Comparison of ENCODE assay signal across 9 cellular contexts in the genomic region with DNA sequence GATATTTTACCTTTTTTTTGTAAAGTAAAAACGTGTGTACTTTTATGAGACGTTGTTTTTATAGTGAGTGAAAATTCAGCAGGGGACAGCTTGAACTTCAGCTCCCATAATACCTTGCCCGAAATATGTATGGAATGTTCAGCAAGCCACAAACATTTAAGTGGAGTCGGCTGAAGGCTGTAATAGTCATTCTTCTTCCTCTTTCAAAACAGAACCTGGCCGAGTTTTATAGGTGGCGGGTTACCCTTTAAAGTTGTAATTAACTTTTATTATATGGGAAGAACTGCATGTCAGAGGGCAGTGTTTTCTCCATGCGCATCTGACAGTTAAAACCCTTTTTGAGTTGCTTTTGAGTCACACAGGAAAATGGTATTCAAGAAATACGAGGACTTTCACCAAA. TPM values are rescaled to one million over a fixed set of nuclear protein-coding genes. Genes with fewer than 3 reads are reported as not detected.
DNase-seq lines count a peak whose midpoint lies in the region; ATAC-seq and TF ChIP-seq lines count a peak whose summit lies in the region.
"Had no signal": no experiment of that assay in that cellular context is flagged by ENCODE, and none has a peak within 500 bp of the region (broad histone marks: within the 10 kb centered on the region; RNA-seq: fewer than 3 reads in every experiment).

No MANE protein-coding gene starts in this region.

- ATAC-seq in DND-41 (ENCODE audit: insufficient read depth, low read depth) = no peak

- H3K79me2 ChIP-seq in DND-41 (ENCODE audit: insufficient read depth, low read length) = peaks cover 21% of the 10 kb centered on the region

- H2AFZ ChIP-seq in DND-41 (ENCODE audit: low read depth, low read length) = no peak overlapping the region

- H3K9me3 Mint-ChIP-seq in chondrocyte (ENCODE audit: low read depth) = peaks cover 8% of the 10 kb centered on the region
- H3K9me3 Mint-ChIP-seq in nephron = peaks cover 22% of the 10 kb centered on the region
- H3K9me3 Mint-ChIP-seq: central memory CD8-positive, alpha-beta T cell had no signal

- H3K27me3 ChIP-seq in DND-41 (ENCODE audit: insufficient read depth, low read length, poor library complexity) (no peaks in the 10 kb centered on the region), MG63 (no peaks in the 10 kb centered on the region)

- no peak for DNase-seq in DND-41
- peak; percentile 20 for DNase-seq in MG63
- DNase-seq in chondrocyte (ENCODE audit: low spot score) = no peak
- DNase-seq in DMS79 (lab: John Stamatoyannopoulos, UW) = no peak
- no peak for DNase-seq in epidermal melanocyte (ENCODE audit: insufficient read length, low spot score)
- no peak for DNase-seq in NCI-H128 (lab: John Stamatoyannopoulos, UW; ENCODE audit: unreplicated experiment)
- DNase-seq in caudate nucleus (lab: John Stamatoyannopoulos, UW) = no peak

- peak overlapping the region; percentile 61 for H3K4me3 Mint-ChIP-seq in chondrocyte (ENCODE audit: unreplicated experiment)
- H3K4me3 Mint-ChIP-seq in nephron = peak overlapping the region; percentile 71 to 83 (median 80)
- H3K4me3 Mint-ChIP-seq: central memory CD8-positive, alpha-beta T cell had no signal

- H3K4me1 ChIP-seq in DND-41 (ENCODE audit: insufficient read depth, low read length) = peaks cover 25% of the 10 kb centered on the region

- H3K27ac Mint-ChIP-seq in chondrocyte (ENCODE audit: unreplicated experiment) (peak overlapping the region; percentile 78), nephron (peak overlapping the region; percentile 62 to 78 (median 75))

- no peak overlapping the region for H3K9ac ChIP-seq in DND-41 (ENCODE audit: low read depth, low read length)

- 0 out of 2 replicates have a peak overlapping the region, but pooled peaks have one; percentile 74 for H3K4me2 ChIP-seq in DND-41 (ENCODE audit: insufficient read depth, low read length)

- peaks cover 40% of the 10 kb centered on the region for H3K4me1 Mint-ChIP-seq in chondrocyte (ENCODE audit: low read depth)
- peaks cover 18% of the 10 kb centered on the region for H3K4me1 Mint-ChIP-seq in nephron

- no peaks in the 10 kb centered on the region for H3K36me3 ChIP-seq in DND-41 (ENCODE audit: insufficient read depth, low read length)
- no peaks in the 10 kb centered on the region; the same call in 1 of the 2 replicates for H3K36me3 ChIP-seq in MG63

- no peak overlapping the region for H3K4me3 ChIP-seq in DND-41 (ENCODE audit: low read depth in 1 of 2, low read length in 2 of 2)
- H3K4me3 ChIP-seq in MG63 = peak overlapping the region; percentile 59

- H4K20me1 ChIP-seq in DND-41 (ENCODE audit: insufficient read depth, low read length) = no peaks in the 10 kb centered on the region

- H3K27ac ChIP-seq in DND-41 (ENCODE audit: low read length) (no peak overlapping the region), caudate nucleus (ENCODE audit: low read depth, low read length) (no peak overlapping the region)

- no peaks in the 10 kb centered on the region for H3K27me3 Mint-ChIP-seq in chondrocyte (ENCODE audit: low read depth)
- peaks cover 1% of the 10 kb centered on the region for H3K27me3 Mint-ChIP-seq in nephron (ENCODE audit: low read depth)
- H3K27me3 Mint-ChIP-seq: central memory CD8-positive, alpha-beta T cell had no signal

- TF ChIP-seq CTCF in DND-41 (IDR thresholded peaks at IDR 0.05; ENCODE audit: borderline replicate concordance, extremely low read depth, low read length, poor library complexity, severe bottlenecking) (no peak), chondrocyte (IDR thresholded peaks at IDR 0.05) (peak; percentile 33), nephron (IDR thresholded peaks at IDR 0.05; ENCODE audit: unreplicated experiment in 3 of 3) (no peak)

- no peaks in the 10 kb centered on the region for H3K9me3 ChIP-seq in DND-41 (ENCODE audit: insufficient read depth, low read length, severe bottlenecking)
- H3K9me3 ChIP-seq in MG63 = no peaks in the 10 kb centered on the region

- H3K36me3 Mint-ChIP-seq in chondrocyte (ENCODE audit: low read depth) = no peaks in the 10 kb centered on the region
- H3K36me3 Mint-ChIP-seq in nephron (ENCODE audit: low read depth) = peaks cover 14% of the 10 kb centered on the region

RNA-seq across cellular contexts. Expression of a gene that starts 50.7 kb away (rescaled TPM):
- total RNA-seq in MG63 (2014; rRNA removed; shearing (Covaris generic); ENCODE audit: low replicate concordance) = not detected in 2 replicates
- total RNA-seq in chondrocyte = not detected in 3 replicates
